In the genomic region with DNA sequence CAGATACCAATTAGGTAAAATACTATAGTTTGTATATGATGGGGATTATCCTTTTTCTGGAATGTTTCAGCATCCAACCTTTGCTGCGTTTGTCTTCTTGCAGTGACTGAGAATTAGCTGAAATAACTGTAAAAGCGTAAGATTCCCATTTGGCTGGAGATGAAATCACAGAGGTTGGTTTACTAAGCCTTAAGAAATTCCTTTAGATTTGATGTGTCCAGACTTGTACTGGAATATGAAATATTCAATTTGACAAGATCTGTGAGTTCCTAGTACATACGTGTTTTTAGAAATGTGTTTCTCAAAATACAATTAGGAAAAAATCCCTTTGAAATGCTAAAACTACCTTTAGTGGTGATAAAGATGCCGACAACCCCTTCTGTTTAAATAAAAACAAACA, we compare ENCODE assay signal across 20 cellular contexts. TPM values are rescaled to one million over a fixed set of nuclear protein-coding genes. Genes with fewer than 3 reads are reported as not detected.
DNase-seq lines count a peak whose midpoint lies in the region; ATAC-seq and TF ChIP-seq lines count a peak whose summit lies in the region.
"Had no signal": no experiment of that assay in that cellular context is flagged by ENCODE, and none has a peak within 500 bp of the region (broad histone marks: within the 10 kb centered on the region; RNA-seq: fewer than 3 reads in every experiment).

No MANE protein-coding gene starts in this region.

- H3K36me3 ChIP-seq in RWPE2 (ENCODE audit: low read depth) = no peaks in the 10 kb centered on the region; the same call in 1 of the 2 replicates
- no peaks in the 10 kb centered on the region for H3K36me3 ChIP-seq in mammary epithelial cell (ENCODE audit: insufficient read depth, low read length)
- no peaks in the 10 kb centered on the region for H3K36me3 ChIP-seq in mesenchymal stem cell (ENCODE audit: control insufficient read depth in 1 of 2, insufficient read depth in 2 of 2, low read depth in 1 of 2, low read length in 2 of 2)
- peaks cover 0 to 2% (median 0%) of the 10 kb centered on the region in 3 donors for H3K36me3 ChIP-seq in esophagus squamous epithelium
- no peaks in the 10 kb centered on the region for H3K36me3 ChIP-seq in hepatocyte (replicated peaks; ENCODE audit: insufficient read depth, low read depth)
- H3K36me3 ChIP-seq: BE2C; BLaER1 treated with 17β-estradiol and CSF1 and Interleukin-3, amounts not matched to agents 10 nM and 100 nM; HAP-1 had no signal

- H2BK120ac ChIP-seq in mesenchymal stem cell (ENCODE audit: low read depth, low read length) = no peak overlapping the region

- no peak overlapping the region for H3K4ac ChIP-seq in mesenchymal stem cell (ENCODE audit: low read depth in 1 of 2, low read length in 2 of 2)

- no peak overlapping the region for H2BK15ac ChIP-seq in mesenchymal stem cell (ENCODE audit: low read depth, poor library complexity, severe bottlenecking)

- no peak overlapping the region for H3K14ac ChIP-seq in mesenchymal stem cell (ENCODE audit: low read length in 2 of 2)

- peak; percentile 53 for ATAC-seq in RWPE2 (ENCODE audit: low read depth)
- ATAC-seq: GM23338 had no signal

- H3K4me3 ChIP-seq in RWPE2 (ENCODE audit: severe bottlenecking) = no peak overlapping the region
- H3K4me3 ChIP-seq in mammary epithelial cell (replicated peaks in 1 of 3; ENCODE audit: insufficient read depth in 1 of 3, low read depth in 2 of 3, low read length in 3 of 3) = peak overlapping the region in 1 of 3 experiments; percentile 11
- H3K4me3 ChIP-seq in mesenchymal stem cell (ENCODE audit: insufficient read depth in 1 of 2, low read depth in 1 of 2, low read length in 2 of 2) = no peak overlapping the region
- H3K4me3 ChIP-seq in esophagus squamous epithelium = no peak overlapping the region
- no peak overlapping the region for H3K4me3 ChIP-seq in hepatocyte
- H3K4me3 ChIP-seq: BLaER1 treated with 17β-estradiol and CSF1 and Interleukin-3, amounts not matched to agents 10 nM and 100 nM; GM23338; HAP-1 had no signal

- no peak overlapping the region for H3K23ac ChIP-seq in mesenchymal stem cell (ENCODE audit: low read length in 2 of 2)

- H2AK5ac ChIP-seq in mesenchymal stem cell (ENCODE audit: low read length, severe bottlenecking) = no peak overlapping the region

- dilution Hi-C loops in mammary epithelial cell (cut with HindIII; ENCODE audit: low sequenced_read_pairs) = loop anchor here (5.0 kb wide), 1 partner anchor 93 kb away; no protein-coding TSS in a partner anchor

- H3K27ac ChIP-seq in RWPE2 (ENCODE audit: poor library complexity, severe bottlenecking) (peak overlapping the region; percentile 23), mammary epithelial cell (ENCODE audit: insufficient read depth, low read depth, low read length) (peak overlapping the region; percentile 75), epithelial cell of prostate (peak overlapping the region; percentile 80), mesenchymal stem cell (ENCODE audit: low read length, poor library complexity, severe bottlenecking) (no peak overlapping the region), esophagus squamous epithelium (peak overlapping the region in 2 of 4 donors; percentile 37 to 56), hepatocyte (no peak overlapping the region)
- H3K27ac ChIP-seq: BLaER1 treated with 17β-estradiol and CSF1 and Interleukin-3, amounts not matched to agents 10 nM and 100 nM had no signal

- H4K20me1 ChIP-seq in mammary epithelial cell (ENCODE audit: insufficient read depth, low read length) (no peaks in the 10 kb centered on the region), hepatocyte (ENCODE audit: insufficient read depth, poor library complexity, severe bottlenecking) (no peaks in the 10 kb centered on the region)
- H4K20me1 ChIP-seq: BLaER1 treated with 17β-estradiol and CSF1 and Interleukin-3, amounts not matched to agents 10 nM and 100 nM had no signal

- H3K9me2 ChIP-seq in hepatocyte (replicated peaks; ENCODE audit: insufficient read depth) = no peaks in the 10 kb centered on the region

- H4K8ac ChIP-seq in mesenchymal stem cell (ENCODE audit: low read length) = no peak overlapping the region

- DNase-seq in RWPE2 (ENCODE audit: low spot score) = no peak
- peak; percentile 47 for DNase-seq in mammary epithelial cell
- DNase-seq in epithelial cell of prostate (ENCODE audit: low read depth, low spot score) = no peak
- no peak for DNase-seq in mesenchymal stem cell
- no peak for DNase-seq in esophagus squamous epithelium (lab: John Stamatoyannopoulos, UW)
- no peak for DNase-seq in SKM-1 (lab: John Stamatoyannopoulos, UW; ENCODE audit: unreplicated experiment)
- DNase-seq in hepatocyte (ENCODE audit: low spot score) = no peak
- DNase-seq in Ammon's horn (ENCODE audit: low spot score) = no peak
- DNase-seq: BE2C; CD4-positive, alpha-beta T cell; CD8-positive, alpha-beta memory T cell; DMS 273 treated with DMSO at 0.1 percent for 48 hours; DMS53; DMS79 treated with DMSO at 0.1 percent for 48 hours; GF-D8; HFFc6 had no signal

- H3K79me2 ChIP-seq in mammary epithelial cell (ENCODE audit: insufficient read depth, low read length) (no peaks in the 10 kb centered on the region), hepatocyte (no peaks in the 10 kb centered on the region)

- H3K27me3 ChIP-seq in RWPE2 (ENCODE audit: insufficient read depth, poor library complexity, severe bottlenecking) (no peaks in the 10 kb centered on the region), mammary epithelial cell (ENCODE audit: insufficient read depth, low read length) (no peaks in the 10 kb centered on the region), mesenchymal stem cell (ENCODE audit: control insufficient read depth in 1 of 2, insufficient read depth in 1 of 2, low read length in 2 of 2) (no peaks in the 10 kb centered on the region), esophagus squamous epithelium (no peaks in the 10 kb centered on the region), hepatocyte (no peaks in the 10 kb centered on the region)
- H3K27me3 ChIP-seq: BE2C; BLaER1 treated with 17β-estradiol and CSF1 and Interleukin-3, amounts not matched to agents 10 nM and 100 nM had no signal

- in situ Hi-C loops in mammary epithelial cell (cut with MboI; ENCODE audit: low sequenced_read_pairs in 2 of 2) = no loop called here

- H4K91ac ChIP-seq in mesenchymal stem cell (ENCODE audit: low read length) = no peak overlapping the region

- TF ChIP-seq CTCF in RWPE2 (IDR thresholded peaks at IDR 0.05; ENCODE audit: poor library complexity, severe bottlenecking) (no peak), mammary epithelial cell (conservative IDR thresholded peaks at IDR 0.05 in 1 of 2, IDR thresholded peaks at IDR 0.05 in 1 of 2; ENCODE audit: extremely low read depth in 1 of 2, insufficient read depth in 1 of 2, low read depth in 1 of 2, low read length in 2 of 2) (no peak), esophagus squamous epithelium (IDR thresholded peaks at IDR 0.05) (no peak), hepatocyte (IDR thresholded peaks at IDR 0.05; ENCODE audit: poor library complexity) (no peak)

- no peak overlapping the region for H3K18ac ChIP-seq in mesenchymal stem cell (ENCODE audit: low read depth in 1 of 2, low read length in 2 of 2)

- H2AFZ ChIP-seq in mammary epithelial cell (ENCODE audit: low read depth, low read length) (no peak overlapping the region), mesenchymal stem cell (ENCODE audit: low read depth, low read length) (no peak overlapping the region), hepatocyte (no peak overlapping the region)
- H2AFZ ChIP-seq: GM23338 had no signal

- H3K4me2 ChIP-seq in mammary epithelial cell (ENCODE audit: insufficient read depth, low read depth, low read length) (peak overlapping the region; percentile 60), mesenchymal stem cell (ENCODE audit: low read length, poor library complexity, severe bottlenecking) (no peak overlapping the region), hepatocyte (no peak overlapping the region)
- H3K4me2 ChIP-seq: BLaER1 treated with 17β-estradiol and CSF1 and Interleukin-3, amounts not matched to agents 10 nM and 100 nM; GM23338 had no signal

- CTCF ChIA-PET in mammary epithelial cell (lab: Charles Lee; ENCODE audit: low non-redundant PET) = interaction anchor here (0.6 kb wide), 1 partner anchor 411 kb away, joined by 7 read pairs; no protein-coding TSS in a partner anchor

- WGBS in mammary epithelial cell (ENCODE audit: low coverage, missing lambda C conversion rate) = 14% methylated on average over 4 of the region's 4 CpGs
- 88% methylated on average over 2 of the region's 4 CpGs for WGBS in mesenchymal stem cell
- WGBS in esophagus squamous epithelium, 2 donors = 30 to 48% methylated on average over 4 of the region's 4 CpGs
- WGBS in hepatocyte (ENCODE audit: low lambda C conversion rate, missing lambda C conversion rate) = 66% methylated on average over 4 of the region's 4 CpGs

- H3K9ac ChIP-seq in mammary epithelial cell (ENCODE audit: insufficient read depth, low read length) = peak overlapping the region; percentile 8
- peak overlapping the region; percentile 13 for H3K9ac ChIP-seq in mesenchymal stem cell (ENCODE audit: low read length)
- H3K9ac ChIP-seq: BLaER1 treated with 17β-estradiol and CSF1 and Interleukin-3, amounts not matched to agents 10 nM and 100 nM had no signal

- H3K4me1 ChIP-seq in RWPE2 (ENCODE audit: insufficient read depth, poor library complexity, severe bottlenecking) = peaks cover 34% of the 10 kb centered on the region
- peaks cover 31% of the 10 kb centered on the region for H3K4me1 ChIP-seq in mammary epithelial cell (ENCODE audit: insufficient read depth, low read length)
- peaks cover 3% of the 10 kb centered on the region for H3K4me1 ChIP-seq in mesenchymal stem cell (ENCODE audit: control insufficient read depth, insufficient read depth, low read depth, low read length)
- H3K4me1 ChIP-seq in esophagus squamous epithelium = peaks cover 10 to 59% (median 11%) of the 10 kb centered on the region in 3 donors
- peaks cover 12% of the 10 kb centered on the region for H3K4me1 ChIP-seq in hepatocyte (ENCODE audit: insufficient read depth)
- H3K4me1 ChIP-seq: BE2C; BLaER1 treated with 17β-estradiol and CSF1 and Interleukin-3, amounts not matched to agents 10 nM and 100 nM had no signal

- H3K79me1 ChIP-seq in mesenchymal stem cell (replicated peaks; ENCODE audit: low read length, poor library complexity, severe bottlenecking) = no peaks in the 10 kb centered on the region

- no peaks in the 10 kb centered on the region for H3K9me3 ChIP-seq in RWPE2 (ENCODE audit: severe bottlenecking)
- no peaks in the 10 kb centered on the region for H3K9me3 ChIP-seq in mammary epithelial cell (replicated peaks; ENCODE audit: insufficient read depth, low read length)
- no peaks in the 10 kb centered on the region for H3K9me3 ChIP-seq in mesenchymal stem cell (ENCODE audit: control insufficient read depth, low read length)
- no peaks in the 10 kb centered on the region for H3K9me3 ChIP-seq in esophagus squamous epithelium
- H3K9me3 ChIP-seq in hepatocyte (ENCODE audit: low read depth) = no peaks in the 10 kb centered on the region
- H3K9me3 ChIP-seq: BE2C; BLaER1 treated with 17β-estradiol and CSF1 and Interleukin-3, amounts not matched to agents 10 nM and 100 nM; HAP-1 had no signal

- BruUV-seq in mammary epithelial cell (replicated peaks; lab: Mats Ljungman, UMichigan) = no TSS peak

- no peak for TF ChIP-seq POLR2A in esophagus squamous epithelium (IDR thresholded peaks at IDR 0.05)

- H2BK12ac ChIP-seq in mesenchymal stem cell (ENCODE audit: low read length in 2 of 2) = no peak overlapping the region

- no peak overlapping the region for H2BK5ac ChIP-seq in mesenchymal stem cell (ENCODE audit: low read depth, low read length, poor library complexity, severe bottlenecking)

- intact Hi-C loops in mammary epithelial cell (cut with micrococcal nuclease) = loop anchor here (2.0 kb wide), 1 partner anchor 51 kb away; no protein-coding TSS in a partner anchor
- intact Hi-C loops in esophagus squamous epithelium (cut with DNase I) = no loop called here

RNA-seq across cellular contexts. Expression of a gene that starts 51.0 kb away (rescaled TPM):
- total RNA-seq in mammary epithelial cell (10 to 100 TPM; 52.7 to 75.5 TPM), esophagus squamous epithelium (100 to 1,000 TPM in 2 of 4 donors, 10 to 100 TPM in 2; 61.9 to 132 (median 93.6) TPM), hepatocyte (33.6 and 40.8 TPM in 2 replicates)
- polyA plus RNA-seq in mammary epithelial cell (80.2 TPM), hepatocyte (21.7 and 23.0 TPM in 2 replicates)
- polyA minus RNA-seq in mammary epithelial cell = 109 TPM
- polyA plus RNA-seq in mesenchymal stem cell (2013, experiment 1 of 2) = 18.3 TPM
- polyA plus RNA-seq in mesenchymal stem cell (2013, experiment 2 of 2) = 18.1 TPM
- total RNA-seq: G401 had no signal

Comparison
In these comparisons a context has a peak if more than half of its experiments do, and no peak if none do; other contexts are left out.
1. H3K27ac ChIP-seq: peak in RWPE2 (single experiment), mammary epithelial cell (single experiment) and epithelial cell of prostate (single experiment); none in mesenchymal stem cell (single experiment) and hepatocyte (single experiment).